In genomic region chr2:130142396-130143265, GRCh38 we compare ENCODE assay signal across 11 cellular contexts. TPM values are rescaled to one million over a fixed set of nuclear protein-coding genes. Genes with fewer than 3 reads are reported as not detected.
"Had no signal": no experiment of that assay in that cellular context is flagged by ENCODE, and none has a peak within 500 bp of the region (broad histone marks: within the 10 kb centered on the region; RNA-seq: fewer than 3 reads in every experiment).

No MANE protein-coding gene starts in this region.

RNA-seq across cellular contexts. Expression of gene POTEF, which starts 13.6 kb away (rescaled TPM):
- total RNA-seq: activated naive CD4-positive, alpha-beta T cell treated with anti-CD3 and anti-CD28 coated beads, Interleukin-2, amount 50 U/mL, for 72 hours; gastroesophageal sphincter; heart right ventricle; mucosa of gallbladder; T-helper 2 cell treated with Interferon-gamma antibody and Interleukin-4, amounts not matched to agents 100 ng/mL and 5 ng/mL, for 36 hours had no signal
- polyA plus RNA-seq: esophagus, heart right ventricle, mammary epithelial cell had no signal

RNA-seq across cellular contexts. Expression of gene TUBA3E, which starts 55.6 kb away (rescaled TPM):
- total RNA-seq: activated naive CD4-positive, alpha-beta T cell treated with anti-CD3 and anti-CD28 coated beads, Interleukin-2, amount 50 U/mL, for 72 hours; cerebellum; dermis microvascular lymphatic vessel endothelial cell; gastroesophageal sphincter; mammary epithelial cell; mucosa of gallbladder; SJCRH30; smooth muscle cell; T-helper 2 cell treated with Interferon-gamma antibody and Interleukin-4, amounts not matched to agents 100 ng/mL and 5 ng/mL, for 36 hours had no signal
- polyA plus RNA-seq: mammary epithelial cell, smooth muscle cell had no signal
